ENCODE assay signal across 8 cellular contexts in the genomic region with DNA sequence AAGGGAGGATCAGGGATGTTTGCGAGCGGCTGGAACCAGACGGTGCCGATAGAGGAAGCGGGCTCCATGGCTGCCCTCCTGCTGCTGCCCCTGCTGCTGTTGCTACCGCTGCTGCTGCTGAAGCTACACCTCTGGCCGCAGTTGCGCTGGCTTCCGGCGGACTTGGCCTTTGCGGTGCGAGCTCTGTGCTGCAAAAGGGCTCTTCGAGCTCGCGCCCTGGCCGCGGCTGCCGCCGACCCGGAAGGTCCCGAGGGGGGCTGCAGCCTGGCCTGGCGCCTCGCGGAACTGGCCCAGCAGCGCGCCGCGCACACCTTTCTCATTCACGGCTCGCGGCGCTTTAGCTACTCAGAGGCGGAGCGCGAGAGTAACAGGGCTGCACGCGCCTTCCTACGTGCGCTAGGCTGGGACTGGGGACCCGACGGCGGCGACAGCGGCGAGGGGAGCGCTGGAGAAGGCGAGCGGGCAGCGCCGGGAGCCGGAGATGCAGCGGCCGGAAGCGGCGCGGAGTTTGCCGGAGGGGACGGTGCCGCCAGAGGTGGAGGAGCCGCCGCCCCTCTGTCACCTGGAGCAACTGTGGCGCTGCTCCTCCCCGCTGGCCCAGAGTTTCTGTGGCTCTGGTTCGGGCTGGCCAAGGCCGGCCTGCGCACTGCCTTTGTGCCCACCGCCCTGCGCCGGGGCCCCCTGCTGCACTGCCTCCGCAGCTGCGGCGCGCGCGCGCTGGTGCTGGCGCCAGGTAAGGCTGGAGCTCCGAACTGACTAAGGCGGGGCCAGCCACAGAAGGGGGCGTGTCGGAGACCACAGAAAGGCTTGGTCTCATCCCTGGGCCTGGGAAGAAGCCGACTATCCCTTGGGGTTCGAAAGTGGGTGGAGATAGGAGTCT. TPM values are rescaled to one million over a fixed set of nuclear protein-coding genes. Genes with fewer than 3 reads are reported as not detected.
DNase-seq lines count a peak whose midpoint lies in the region; ATAC-seq and TF ChIP-seq lines count a peak whose summit lies in the region.

No MANE protein-coding gene starts in this region.

- H3K4me3 ChIP-seq in epithelial cell of proximal tubule (ENCODE audit: low read depth, low read length), result peak overlapping the region; percentile 65

- DNase-seq in GM13976 (ENCODE audit: low spot score) (peak; percentile 76), NCI-H774 (lab: John Stamatoyannopoulos, UW) (peak; percentile 73), epithelial cell of proximal tubule (ENCODE audit: low read depth) (no peak), myocyte (ENCODE audit: low read depth) (peak; percentile 10), dedifferentiated amniotic fluid mesenchymal stem cell (ENCODE audit: extremely low spot score) (no peak)
- DNase-seq in activated CD8-positive, alpha-beta memory T cell treated with anti-CD3 and anti-CD28 coated beads, Interleukin-2, amount 50 U/mL, for 48 hours, result peak; percentile 80
- peak; percentile 57 for DNase-seq in stimulated activated naive CD4-positive, alpha-beta T cell treated with Interleukin-2 at 50 U/mL for 16 hours (lab: John Stamatoyannopoulos, UW)

- ATAC-seq in HG03175 (IDR thresholded peaks at IDR 0.05; ENCODE audit: unreplicated experiment), result peak; percentile 67

- in situ Hi-C loops in GM13976 (cut with MboI; ENCODE audit: low sequenced_read_pairs, unreplicated experiment), result no loop called here

- TF ChIP-seq CTCF in GM13976 (IDR thresholded peaks at IDR 0.05; ENCODE audit: borderline replicate concordance, control extremely low read depth, extremely low read depth, insufficient read depth, missing control alignments), result no peak
- TF ChIP-seq CTCF in epithelial cell of proximal tubule (conservative IDR thresholded peaks at IDR 0.05; ENCODE audit: low read depth, low read length), result no peak

RNA-seq across cellular contexts. Expression of a gene that starts 0.5 kb away (rescaled TPM):
- total RNA-seq in epithelial cell of proximal tubule, result 5.1 and 6.5 TPM in 2 replicates
- 0.29 and 0.42 TPM in 2 replicates for total RNA-seq in myocyte
- 1.7 TPM for polyA plus RNA-seq in myocyte (2012)

RNA-seq across cellular contexts. Expression of a gene that starts 47.8 kb away (rescaled TPM):
- total RNA-seq in epithelial cell of proximal tubule, result 23.2 and 30.3 TPM in 2 replicates
- total RNA-seq in myocyte, result 24.0 and 27.7 TPM in 2 replicates
- 34.6 TPM for polyA plus RNA-seq in myocyte (2012)

Comparison
In these comparisons a context has a peak if more than half of its experiments do, and no peak if none do; other contexts are left out.
1. DNase-seq: peak in GM13976 (single experiment), NCI-H774 (single experiment), activated CD8-positive, alpha-beta memory T cell treated with anti-CD3 and anti-CD28 coated beads, Interleukin-2, amount 50 U/mL, for 48 hours (single experiment), myocyte (single experiment) and stimulated activated naive CD4-positive, alpha-beta T cell treated with Interleukin-2 at 50 U/mL for 16 hours (single experiment); none in epithelial cell of proximal tubule (single experiment) and dedifferentiated amniotic fluid mesenchymal stem cell (single experiment).